Comparison of ENCODE assay signal across 10 cellular contexts in genomic region chr18:12394428-12394827, GRCh38. TPM values are rescaled to one million over a fixed set of nuclear protein-coding genes. Genes with fewer than 3 reads are reported as not detected.
DNase-seq lines count a peak whose midpoint lies in the region; ATAC-seq and TF ChIP-seq lines count a peak whose summit lies in the region.
"Had no signal": no experiment of that assay in that cellular context is flagged by ENCODE, and none has a peak within 500 bp of the region (broad histone marks: within the 10 kb centered on the region; RNA-seq: fewer than 3 reads in every experiment).

No MANE protein-coding gene starts in this region.

- H3K79me2 ChIP-seq in hepatocyte, result no peaks in the 10 kb centered on the region

- peak overlapping the region; percentile 63 for H3K4me2 ChIP-seq in hepatocyte

- H3K4me3 ChIP-seq in AG04450 (ENCODE audit: low read depth, low read length), result no peak overlapping the region
- H3K4me3 ChIP-seq in GM12865 (ENCODE audit: low read depth, low read length), result no peak overlapping the region
- no peak overlapping the region for H3K4me3 ChIP-seq in hepatocyte

- no peaks in the 10 kb centered on the region for H3K9me2 ChIP-seq in hepatocyte (replicated peaks; ENCODE audit: insufficient read depth)

- no peaks in the 10 kb centered on the region; the same call in 1 of the 2 replicates for H3K9me3 ChIP-seq in AG04450 (ENCODE audit: control insufficient read depth, insufficient read depth, low read length)
- no peaks in the 10 kb centered on the region for H3K9me3 ChIP-seq in T-helper 17 cell (ENCODE audit: control insufficient read depth, low read length, poor library complexity, severe bottlenecking)
- H3K9me3 ChIP-seq in hepatocyte (ENCODE audit: low read depth), result no peaks in the 10 kb centered on the region

- WGBS in hepatocyte (ENCODE audit: low lambda C conversion rate, missing lambda C conversion rate), result 70% methylated on average over 8 of the region's 8 CpGs

- H3K4me1 ChIP-seq in hepatocyte (ENCODE audit: insufficient read depth), result no peaks in the 10 kb centered on the region

- CTCF ChIA-PET in AG04450 (lab: Charles Lee), result interaction anchor here (0.8 to 5.9 kb wide), 5 partner anchors 10 to 310 kb away, joined by 3 to 179 read pairs (median 7); partner anchors contain the start of genes PRELID3A and SPIRE1

- peaks cover 3% of the 10 kb centered on the region for H3K4me1 Mint-ChIP-seq in T-helper 17 cell
- H3K4me1 Mint-ChIP-seq: naive thymus-derived CD8-positive, alpha-beta T cell had no signal

- no peaks in the 10 kb centered on the region for H3K36me3 ChIP-seq in hepatocyte (replicated peaks; ENCODE audit: insufficient read depth, low read depth)

- H3K4me3 Mint-ChIP-seq in T-helper 17 cell, result no peak overlapping the region
- H3K4me3 Mint-ChIP-seq: naive thymus-derived CD8-positive, alpha-beta T cell had no signal

- H3K27me3 Mint-ChIP-seq in T-helper 17 cell, result peaks cover 41% of the 10 kb centered on the region

- no peak overlapping the region for H2AFZ ChIP-seq in hepatocyte

- peak; percentile 20 for ATAC-seq in T-helper 17 cell
- ATAC-seq in GM21515 (IDR thresholded peaks at IDR 0.05; ENCODE audit: unreplicated experiment), result no peak
- ATAC-seq in GM18858 (IDR thresholded peaks at IDR 0.05; ENCODE audit: unreplicated experiment), result no peak

- H3K27ac ChIP-seq in AG04450 (ENCODE audit: low read depth, low read length), result no peak overlapping the region
- peak overlapping the region; percentile 13 for H3K27ac ChIP-seq in hepatocyte

- TF ChIP-seq CTCF in AG04450 (IDR thresholded peaks at IDR 0.05; ENCODE audit: low read depth, low read length) (peak; percentile 45), GM12865 (IDR thresholded peaks at IDR 0.05; ENCODE audit: insufficient read depth, low read depth, low read length, missing control alignments) (peak; percentile 33), hepatocyte (IDR thresholded peaks at IDR 0.05; ENCODE audit: poor library complexity) (peak; percentile 20)

- no peaks in the 10 kb centered on the region for H3K27me3 ChIP-seq in AG04450 (ENCODE audit: control insufficient read depth, insufficient read depth, low read length)
- H3K27me3 ChIP-seq in hepatocyte, result no peaks in the 10 kb centered on the region

- H4K20me1 ChIP-seq in hepatocyte (ENCODE audit: insufficient read depth, poor library complexity, severe bottlenecking), result no peaks in the 10 kb centered on the region

- no peaks in the 10 kb centered on the region for H3K36me3 Mint-ChIP-seq in T-helper 17 cell (ENCODE audit: low read depth)
- H3K36me3 Mint-ChIP-seq: naive thymus-derived CD8-positive, alpha-beta T cell had no signal

- no peak for DNase-seq in AG04450 (ENCODE audit: low read depth, low spot score)
- no peak for DNase-seq in GM12865 (ENCODE audit: low read depth)
- DNase-seq in T-helper 17 cell, result no peak
- no peak for DNase-seq in hepatocyte (ENCODE audit: low spot score)
- DNase-seq in ureter (ENCODE audit: low spot score), result no peak
- DNase-seq in T-helper 2 cell, result no peak
- DNase-seq: cortex of kidney had no signal

- POLR2A ChIA-PET in AG04450 (lab: Yijun Ruan, JAX), result no interaction called here

- no peak overlapping the region for H3K27ac Mint-ChIP-seq in T-helper 17 cell
- H3K27ac Mint-ChIP-seq: naive thymus-derived CD8-positive, alpha-beta T cell had no signal

RNA-seq across cellular contexts. Expression of gene PRELID3A, which starts 13.3 kb away (rescaled TPM):
- polyA plus RNA-seq in AG04450 (2011; rRNA removed) (4.7 and 6.0 TPM in 2 replicates), hepatocyte (0.36 and 0.38 TPM in 2 replicates)
- polyA minus RNA-seq in AG04450 (2011; rRNA and poly(A)+ RNA removed), result 1.4 and 1.5 TPM in 2 replicates
- total RNA-seq in T-helper 17 cell (under 1 TPM; 0.17 to 0.26 TPM), hepatocyte (0.90 and 2.5 TPM in 2 replicates), ureter (5.2 TPM)

RNA-seq across cellular contexts. Expression of gene AFG3L2, which starts 17.4 kb away (rescaled TPM):
- polyA plus RNA-seq in AG04450 (2011; rRNA removed) (30.3 and 38.0 TPM in 2 replicates), hepatocyte (43.0 and 44.1 TPM in 2 replicates)
- 27.2 and 28.9 TPM in 2 replicates for polyA minus RNA-seq in AG04450 (2011; rRNA and poly(A)+ RNA removed)
- total RNA-seq in T-helper 17 cell (10 to 100 TPM; 29.6 to 42.1 TPM), hepatocyte (60.2 and 60.8 TPM in 2 replicates), ureter (59.0 TPM)
